ENCODE assay signal across 8 cellular contexts in genomic region chr9:94726495-94727191, GRCh38. TPM values are rescaled to one million over a fixed set of nuclear protein-coding genes. Genes with fewer than 3 reads are reported as not detected.
DNase-seq lines count a peak whose midpoint lies in the region; ATAC-seq and TF ChIP-seq lines count a peak whose summit lies in the region.

Gene AOPEP, plus strand, starts transcription at chr9:94726699. Its CDS starts 33,085 bp downstream, at chr9:94759784.

- H3K27me3 ChIP-seq in SU-DHL-6 (ENCODE audit: low read length) (no peaks in the 10 kb centered on the region), ovary (no peaks in the 10 kb centered on the region), thyroid gland (no peaks in the 10 kb centered on the region)

- TF ChIP-seq CTCF in SU-DHL-6 (IDR thresholded peaks at IDR 0.05; ENCODE audit: insufficient read depth, low read length, poor library complexity, severe bottlenecking): no peak
- TF ChIP-seq CTCF in ovary (IDR thresholded peaks at IDR 0.05): no peak
- TF ChIP-seq CTCF in thyroid gland (IDR thresholded peaks at IDR 0.05): no peak

- DNase-seq in NCI-H128 (lab: John Stamatoyannopoulos, UW; ENCODE audit: unreplicated experiment) (peak; percentile 95), Right ventricle myocardium inferior (ENCODE audit: missing footprints) (peak; percentile 100), ovary (peak; percentile 98 to 99 (median 99)), thyroid gland (peak; percentile 99)
- DNase-seq in activated naive CD8-positive, alpha-beta T cell treated with anti-CD3 and anti-CD28 coated beads, Interleukin-2, amount 50 U/mL, for 16 hours (ENCODE audit: low read depth, low spot score): peak; percentile 99

- H2AFZ ChIP-seq in SU-DHL-6 (ENCODE audit: low read depth, low read length, severe bottlenecking): peak within 1 kb of the TSS; percentile 91

- H3K79me2 ChIP-seq in SU-DHL-6 (ENCODE audit: insufficient read depth, low read length): peaks cover 19% of the 10 kb centered on the region; the same call in 1 of the 2 replicates

- ATAC-seq in HG02678 (IDR thresholded peaks at IDR 0.05; ENCODE audit: unreplicated experiment) (peak; percentile 98), Right ventricle myocardium inferior (peak; percentile 100)

- no peak for TF ChIP-seq EP300 in ovary (IDR thresholded peaks at IDR 0.05)

- H4K20me1 ChIP-seq in SU-DHL-6 (ENCODE audit: low read depth, low read length): no peaks in the 10 kb centered on the region

- H3K4me3 ChIP-seq in SU-DHL-6 (ENCODE audit: insufficient read depth, low read length, poor library complexity, severe bottlenecking): peak within 1 kb of the TSS; percentile 73
- peak within 1 kb of the TSS; percentile 65 for H3K4me3 ChIP-seq in ovary
- H3K4me3 ChIP-seq in thyroid gland (replicated peaks in 1 of 3): peak within 1 kb of the TSS; percentile 46 to 91 (median 52)

- H3K27ac ChIP-seq in SU-DHL-6 (ENCODE audit: low read depth, low read length) (no peak within 1 kb of the TSS), ovary (peak within 1 kb of the TSS; percentile 62 to 89), thyroid gland (peak within 1 kb of the TSS; percentile 48 to 88 (median 82))

- peaks cover 3% of the 10 kb centered on the region for H3K4me1 ChIP-seq in ovary (ENCODE audit: insufficient read depth)
- H3K4me1 ChIP-seq in thyroid gland: peaks cover 7 to 10% of the 10 kb centered on the region in 2 donors

- intact Hi-C loops in Right ventricle myocardium inferior (cut with DNase I) (loop anchor here (5.0 kb wide), 1 partner anchor 141 kb away; no protein-coding TSS in a partner anchor), ovary (cut with DNase I) (no loop called here), thyroid gland (cut with DNase I) (no loop called here)

- TF ChIP-seq POLR2A in GM10847 (IDR thresholded peaks at IDR 0.05; ENCODE audit: extremely low read depth, insufficient read length) (peak; percentile 67), ovary (IDR thresholded peaks at IDR 0.05) (peak; percentile 58), thyroid gland (IDR thresholded peaks at IDR 0.05) (peak in 1 of 2 donors; percentile 86)

- H3K4me2 ChIP-seq in SU-DHL-6 (ENCODE audit: low read depth, low read length, poor library complexity, severe bottlenecking): peak within 1 kb of the TSS; percentile 82

- WGBS in ovary, 3 donors: 0 to 1% (median 0%) methylated on average over 48 to 52 of the region's 52 CpGs
- 0 to 2% methylated on average over 25 to 44 of the region's 52 CpGs for WGBS in thyroid gland, 2 donors

- no peaks in the 10 kb centered on the region for H3K36me3 ChIP-seq in SU-DHL-6 (ENCODE audit: low read length)
- no peaks in the 10 kb centered on the region for H3K36me3 ChIP-seq in ovary
- H3K36me3 ChIP-seq in thyroid gland: no peaks in the 10 kb centered on the region

- H3F3A ChIP-seq in SU-DHL-6 (ENCODE audit: insufficient read depth): 0 out of 2 replicates have a peak, but pooled peaks cover 5% of the 10 kb centered on the region

- H3K9me2 ChIP-seq in SU-DHL-6 (replicated peaks; ENCODE audit: insufficient read depth, low read length): no peaks in the 10 kb centered on the region

- H3K9ac ChIP-seq in SU-DHL-6 (ENCODE audit: low read length): peak within 1 kb of the TSS; percentile 74

- H3K9me3 ChIP-seq in SU-DHL-6 (ENCODE audit: insufficient read depth, low read length) (no peaks in the 10 kb centered on the region), ovary (no peaks in the 10 kb centered on the region), thyroid gland (no peaks in the 10 kb centered on the region)

RNA-seq across cellular contexts. Expression of gene AOPEP, which starts in this region (rescaled TPM):
- 180 TPM for total RNA-seq in Right ventricle myocardium inferior
- total RNA-seq in ovary: 100 to 1,000 TPM in 2 of 7 donors, 10 to 100 TPM in 5; 68.0 to 141 (median 92.2) TPM
- 10 to 100 TPM; 40.0 to 67.7 TPM for polyA plus RNA-seq in ovary
- total RNA-seq in thyroid gland: 100 to 1,000 TPM; 126 to 216 (median 136) TPM
